In genomic region chr14:59483819-59484610, GRCh38 we compare ENCODE assay signal across 1 cellular context.
TF ChIP-seq lines count a peak whose summit lies in the region.

Gene JKAMP, plus strand, starts transcription at chr14:59484517. Its CDS starts 73 bp downstream, at chr14:59484590.
Gene L3HYPDH, minus strand, starts transcription at chr14:59484408. Its CDS starts 92 bp downstream, at chr14:59484316.

TF ChIP-seq in HepG2, 621 proteins besides CTCF, POLR2A, EP300 and RAD21 (continued from another document and continues in another):
- peak; percentile 87 for TF ChIP-seq CAMTA2 (CRISPR knock-in tag; IDR thresholded peaks at IDR 0.05; ENCODE audit: borderline replicate concordance)
- TF ChIP-seq, protein P1, sequence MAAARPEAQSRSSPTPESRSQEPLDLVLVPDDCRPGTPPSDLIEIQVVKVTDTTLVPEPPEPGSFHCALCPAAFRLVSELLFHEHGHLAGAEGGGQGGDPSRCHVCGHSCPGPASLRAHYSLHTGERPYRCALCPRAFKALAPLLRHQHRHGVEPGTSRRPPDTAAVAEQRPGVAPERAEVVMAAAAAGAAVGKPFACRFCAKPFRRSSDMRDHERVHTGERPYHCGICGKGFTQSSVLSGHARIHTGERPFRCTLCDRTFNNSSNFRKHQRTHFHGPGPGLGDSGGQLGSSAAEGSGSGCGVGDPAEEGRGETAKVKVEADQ (CRISPR knock-in tag; IDR thresholded peaks at IDR 0.05; ENCODE audit: borderline replicate concordance) = peak; percentile 79; the same call in 1 of the 2 replicates
- peak; percentile 98 for TF ChIP-seq ZNF607 (CRISPR knock-in tag; IDR thresholded peaks at IDR 0.05; ENCODE audit: borderline replicate concordance)
- no peak for TF ChIP-seq ZNF34 (CRISPR knock-in tag; IDR thresholded peaks at IDR 0.05; ENCODE audit: borderline replicate concordance)
- peak; percentile 44; the same call in 1 of the 2 replicates for TF ChIP-seq BCL6 (CRISPR knock-in tag; IDR thresholded peaks at IDR 0.05)
- TF ChIP-seq, protein P2, sequence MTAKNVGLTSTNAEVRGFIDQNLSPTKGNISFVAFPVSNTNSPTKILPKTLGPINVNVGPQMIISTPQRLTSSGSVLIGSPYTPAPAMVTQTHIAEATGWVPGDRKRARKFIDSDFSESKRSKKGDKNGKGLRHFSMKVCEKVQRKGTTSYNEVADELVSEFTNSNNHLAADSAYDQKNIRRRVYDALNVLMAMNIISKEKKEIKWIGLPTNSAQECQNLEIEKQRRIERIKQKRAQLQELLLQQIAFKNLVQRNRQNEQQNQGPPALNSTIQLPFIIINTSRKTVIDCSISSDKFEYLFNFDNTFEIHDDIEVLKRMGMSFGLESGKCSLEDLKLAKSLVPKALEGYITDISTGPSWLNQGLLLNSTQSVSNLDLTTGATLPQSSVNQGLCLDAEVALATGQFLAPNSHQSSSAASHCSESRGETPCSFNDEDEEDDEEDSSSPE (CRISPR knock-in tag; IDR thresholded peaks at IDR 0.05) = peak; percentile 83
- no peak; the same call in 1 of the 2 replicates for TF ChIP-seq ZFP62 (CRISPR knock-in tag; IDR thresholded peaks at IDR 0.05)
- peak; percentile 92 for TF ChIP-seq SPEN (CRISPR knock-in tag; IDR thresholded peaks at IDR 0.05; ENCODE audit: low read depth)
- TF ChIP-seq TRAFD1 (CRISPR knock-in tag; IDR thresholded peaks at IDR 0.05; ENCODE audit: borderline replicate concordance) = no peak
- TF ChIP-seq, protein P3, sequence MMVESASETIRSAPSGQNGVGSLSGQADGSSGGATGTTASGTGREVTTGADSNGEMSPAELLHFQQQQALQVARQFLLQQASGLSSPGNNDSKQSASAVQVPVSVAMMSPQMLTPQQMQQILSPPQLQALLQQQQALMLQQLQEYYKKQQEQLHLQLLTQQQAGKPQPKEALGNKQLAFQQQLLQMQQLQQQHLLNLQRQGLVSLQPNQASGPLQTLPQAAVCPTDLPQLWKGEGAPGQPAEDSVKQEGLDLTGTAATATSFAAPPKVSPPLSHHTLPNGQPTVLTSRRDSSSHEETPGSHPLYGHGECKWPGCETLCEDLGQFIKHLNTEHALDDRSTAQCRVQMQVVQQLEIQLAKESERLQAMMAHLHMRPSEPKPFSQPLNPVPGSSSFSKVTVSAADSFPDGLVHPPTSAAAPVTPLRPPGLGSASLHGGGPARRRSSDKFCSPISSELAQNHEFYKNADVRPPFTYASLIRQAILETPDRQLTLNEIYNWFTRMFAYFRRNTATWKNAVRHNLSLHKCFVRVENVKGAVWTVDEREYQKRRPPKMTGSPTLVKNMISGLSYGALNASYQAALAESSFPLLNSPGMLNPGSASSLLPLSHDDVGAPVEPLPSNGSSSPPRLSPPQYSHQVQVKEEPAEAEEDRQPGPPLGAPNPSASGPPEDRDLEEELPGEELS (CRISPR knock-in tag; IDR thresholded peaks at IDR 0.05) = peak; percentile 63
- TF ChIP-seq SAP130 (CRISPR knock-in tag; IDR thresholded peaks at IDR 0.05; ENCODE audit: low read depth) = peak; percentile 82
- 0 out of 2 replicates have a peak, but pooled peaks have one; percentile 45 for TF ChIP-seq NR2F6 (IDR thresholded peaks at IDR 0.05)
- no peak for TF ChIP-seq NR2F6 (CRISPR knock-in tag; IDR thresholded peaks at IDR 0.05)
- peak; percentile 86 for TF ChIP-seq ZNF350 (CRISPR knock-in tag; IDR thresholded peaks at IDR 0.05; ENCODE audit: borderline replicate concordance, low read depth)
- no peak for TF ChIP-seq SOX13 (IDR thresholded peaks at IDR 0.05)
- TF ChIP-seq SOX13 (CRISPR knock-in tag; conservative IDR thresholded peaks at IDR 0.05 in 1 of 2, IDR thresholded peaks at IDR 0.05 in 1 of 2) = no peak; a peak in 1 of 4 replicates
- TF ChIP-seq, protein P4, sequence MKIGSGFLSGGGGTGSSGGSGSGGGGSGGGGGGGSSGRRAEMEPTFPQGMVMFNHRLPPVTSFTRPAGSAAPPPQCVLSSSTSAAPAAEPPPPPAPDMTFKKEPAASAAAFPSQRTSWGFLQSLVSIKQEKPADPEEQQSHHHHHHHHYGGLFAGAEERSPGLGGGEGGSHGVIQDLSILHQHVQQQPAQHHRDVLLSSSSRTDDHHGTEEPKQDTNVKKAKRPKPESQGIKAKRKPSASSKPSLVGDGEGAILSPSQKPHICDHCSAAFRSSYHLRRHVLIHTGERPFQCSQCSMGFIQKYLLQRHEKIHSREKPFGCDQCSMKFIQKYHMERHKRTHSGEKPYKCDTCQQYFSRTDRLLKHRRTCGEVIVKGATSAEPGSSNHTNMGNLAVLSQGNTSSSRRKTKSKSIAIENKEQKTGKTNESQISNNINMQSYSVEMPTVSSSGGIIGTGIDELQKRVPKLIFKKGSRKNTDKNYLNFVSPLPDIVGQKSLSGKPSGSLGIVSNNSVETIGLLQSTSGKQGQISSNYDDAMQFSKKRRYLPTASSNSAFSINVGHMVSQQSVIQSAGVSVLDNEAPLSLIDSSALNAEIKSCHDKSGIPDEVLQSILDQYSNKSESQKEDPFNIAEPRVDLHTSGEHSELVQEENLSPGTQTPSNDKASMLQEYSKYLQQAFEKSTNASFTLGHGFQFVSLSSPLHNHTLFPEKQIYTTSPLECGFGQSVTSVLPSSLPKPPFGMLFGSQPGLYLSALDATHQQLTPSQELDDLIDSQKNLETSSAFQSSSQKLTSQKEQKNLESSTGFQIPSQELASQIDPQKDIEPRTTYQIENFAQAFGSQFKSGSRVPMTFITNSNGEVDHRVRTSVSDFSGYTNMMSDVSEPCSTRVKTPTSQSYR (CRISPR knock-in tag; IDR thresholded peaks at IDR 0.05; ENCODE audit: borderline replicate concordance) = peak; percentile 27; the same call in 1 of the 2 replicates
- peak; percentile 90 for TF ChIP-seq ZNF264 (CRISPR knock-in tag; IDR thresholded peaks at IDR 0.05)
- TF ChIP-seq, protein P5, sequence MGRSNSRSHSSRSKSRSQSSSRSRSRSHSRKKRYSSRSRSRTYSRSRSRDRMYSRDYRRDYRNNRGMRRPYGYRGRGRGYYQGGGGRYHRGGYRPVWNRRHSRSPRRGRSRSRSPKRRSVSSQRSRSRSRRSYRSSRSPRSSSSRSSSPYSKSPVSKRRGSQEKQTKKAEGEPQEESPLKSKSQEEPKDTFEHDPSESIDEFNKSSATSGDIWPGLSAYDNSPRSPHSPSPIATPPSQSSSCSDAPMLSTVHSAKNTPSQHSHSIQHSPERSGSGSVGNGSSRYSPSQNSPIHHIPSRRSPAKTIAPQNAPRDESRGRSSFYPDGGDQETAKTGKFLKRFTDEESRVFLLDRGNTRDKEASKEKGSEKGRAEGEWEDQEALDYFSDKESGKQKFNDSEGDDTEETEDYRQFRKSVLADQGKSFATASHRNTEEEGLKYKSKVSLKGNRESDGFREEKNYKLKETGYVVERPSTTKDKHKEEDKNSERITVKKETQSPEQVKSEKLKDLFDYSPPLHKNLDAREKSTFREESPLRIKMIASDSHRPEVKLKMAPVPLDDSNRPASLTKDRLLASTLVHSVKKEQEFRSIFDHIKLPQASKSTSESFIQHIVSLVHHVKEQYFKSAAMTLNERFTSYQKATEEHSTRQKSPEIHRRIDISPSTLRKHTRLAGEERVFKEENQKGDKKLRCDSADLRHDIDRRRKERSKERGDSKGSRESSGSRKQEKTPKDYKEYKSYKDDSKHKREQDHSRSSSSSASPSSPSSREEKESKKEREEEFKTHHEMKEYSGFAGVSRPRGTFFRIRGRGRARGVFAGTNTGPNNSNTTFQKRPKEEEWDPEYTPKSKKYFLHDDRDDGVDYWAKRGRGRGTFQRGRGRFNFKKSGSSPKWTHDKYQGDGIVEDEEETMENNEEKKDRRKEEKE (IDR thresholded peaks at IDR 0.05) = no peak
- no peak for TF ChIP-seq MYNN (CRISPR knock-in tag; IDR thresholded peaks at IDR 0.05; ENCODE audit: low read depth)
- TF ChIP-seq, protein P6, sequence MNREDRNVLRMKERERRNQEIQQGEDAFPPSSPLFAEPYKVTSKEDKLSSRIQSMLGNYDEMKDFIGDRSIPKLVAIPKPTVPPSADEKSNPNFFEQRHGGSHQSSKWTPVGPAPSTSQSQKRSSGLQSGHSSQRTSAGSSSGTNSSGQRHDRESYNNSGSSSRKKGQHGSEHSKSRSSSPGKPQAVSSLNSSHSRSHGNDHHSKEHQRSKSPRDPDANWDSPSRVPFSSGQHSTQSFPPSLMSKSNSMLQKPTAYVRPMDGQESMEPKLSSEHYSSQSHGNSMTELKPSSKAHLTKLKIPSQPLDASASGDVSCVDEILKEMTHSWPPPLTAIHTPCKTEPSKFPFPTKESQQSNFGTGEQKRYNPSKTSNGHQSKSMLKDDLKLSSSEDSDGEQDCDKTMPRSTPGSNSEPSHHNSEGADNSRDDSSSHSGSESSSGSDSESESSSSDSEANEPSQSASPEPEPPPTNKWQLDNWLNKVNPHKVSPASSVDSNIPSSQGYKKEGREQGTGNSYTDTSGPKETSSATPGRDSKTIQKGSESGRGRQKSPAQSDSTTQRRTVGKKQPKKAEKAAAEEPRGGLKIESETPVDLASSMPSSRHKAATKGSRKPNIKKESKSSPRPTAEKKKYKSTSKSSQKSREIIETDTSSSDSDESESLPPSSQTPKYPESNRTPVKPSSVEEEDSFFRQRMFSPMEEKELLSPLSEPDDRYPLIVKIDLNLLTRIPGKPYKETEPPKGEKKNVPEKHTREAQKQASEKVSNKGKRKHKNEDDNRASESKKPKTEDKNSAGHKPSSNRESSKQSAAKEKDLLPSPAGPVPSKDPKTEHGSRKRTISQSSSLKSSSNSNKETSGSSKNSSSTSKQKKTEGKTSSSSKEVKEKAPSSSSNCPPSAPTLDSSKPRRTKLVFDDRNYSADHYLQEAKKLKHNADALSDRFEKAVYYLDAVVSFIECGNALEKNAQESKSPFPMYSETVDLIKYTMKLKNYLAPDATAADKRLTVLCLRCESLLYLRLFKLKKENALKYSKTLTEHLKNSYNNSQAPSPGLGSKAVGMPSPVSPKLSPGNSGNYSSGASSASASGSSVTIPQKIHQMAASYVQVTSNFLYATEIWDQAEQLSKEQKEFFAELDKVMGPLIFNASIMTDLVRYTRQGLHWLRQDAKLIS (CRISPR knock-in tag; IDR thresholded peaks at IDR 0.05) = peak; percentile 86
- TF ChIP-seq, protein P7, sequence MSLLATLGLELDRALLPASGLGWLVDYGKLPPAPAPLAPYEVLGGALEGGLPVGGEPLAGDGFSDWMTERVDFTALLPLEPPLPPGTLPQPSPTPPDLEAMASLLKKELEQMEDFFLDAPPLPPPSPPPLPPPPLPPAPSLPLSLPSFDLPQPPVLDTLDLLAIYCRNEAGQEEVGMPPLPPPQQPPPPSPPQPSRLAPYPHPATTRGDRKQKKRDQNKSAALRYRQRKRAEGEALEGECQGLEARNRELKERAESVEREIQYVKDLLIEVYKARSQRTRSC (CRISPR knock-in tag; IDR thresholded peaks at IDR 0.05; ENCODE audit: low read depth) = peak; percentile 30; the same call in 1 of the 2 replicates
- TF ChIP-seq GZF1 (CRISPR knock-in tag; IDR thresholded peaks at IDR 0.05) = peak; percentile 92
- TF ChIP-seq AGO2 (optimal IDR thresholded peaks at IDR 0.05; ENCODE audit: low read depth, low read length) = peak; percentile 98
- TF ChIP-seq ZNF354B (CRISPR knock-in tag; IDR thresholded peaks at IDR 0.05) = peak; percentile 37; the same call in 1 of the 2 replicates
- no peak for TF ChIP-seq RORA (CRISPR knock-in tag; IDR thresholded peaks at IDR 0.05)
- TF ChIP-seq, protein P8, sequence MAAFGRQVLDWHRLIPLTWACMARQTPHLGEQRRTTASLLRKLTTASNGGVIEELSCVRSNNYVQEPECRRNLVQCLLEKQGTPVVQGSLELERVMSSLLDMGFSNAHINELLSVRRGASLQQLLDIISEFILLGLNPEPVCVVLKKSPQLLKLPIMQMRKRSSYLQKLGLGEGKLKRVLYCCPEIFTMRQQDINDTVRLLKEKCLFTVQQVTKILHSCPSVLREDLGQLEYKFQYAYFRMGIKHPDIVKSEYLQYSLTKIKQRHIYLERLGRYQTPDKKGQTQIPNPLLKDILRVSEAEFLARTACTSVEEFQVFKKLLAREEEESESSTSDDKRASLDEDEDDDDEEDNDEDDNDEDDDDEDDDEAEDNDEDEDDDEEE (CRISPR knock-in tag; IDR thresholded peaks at IDR 0.05) = peak; percentile 99
- peak; percentile 99 for TF ChIP-seq ZNF776 (CRISPR knock-in tag; IDR thresholded peaks at IDR 0.05)
- TF ChIP-seq ZNF230 (CRISPR knock-in tag; IDR thresholded peaks at IDR 0.05) = peak; percentile 95
- TF ChIP-seq SRSF9 (IDR thresholded peaks at IDR 0.05; ENCODE audit: borderline replicate concordance, insufficient read depth, low read depth, low read length, poor library complexity, severe bottlenecking) = no peak
- no peak for TF ChIP-seq MTA3 (CRISPR knock-in tag; IDR thresholded peaks at IDR 0.05)
- TF ChIP-seq ZNF24 (IDR thresholded peaks at IDR 0.05) = 0 out of 2 replicates have a peak, but pooled peaks have one; percentile 51
- TF ChIP-seq SP4 (CRISPR knock-in tag; IDR thresholded peaks at IDR 0.05) = peak; percentile 90
- peak; percentile 92; the same call in 1 of the 2 replicates for TF ChIP-seq NFIB (CRISPR knock-in tag; IDR thresholded peaks at IDR 0.05; ENCODE audit: borderline replicate concordance)
- TF ChIP-seq HCFC1 (IDR thresholded peaks at IDR 0.05; ENCODE audit: low read depth, low read length) = no peak; the same call in 1 of the 2 replicates
- TF ChIP-seq ATF7 (IDR thresholded peaks at IDR 0.05) = no peak
- TF ChIP-seq ATF7 (CRISPR knock-in tag; IDR thresholded peaks at IDR 0.05) = peak; percentile 73
- TF ChIP-seq, protein P9, sequence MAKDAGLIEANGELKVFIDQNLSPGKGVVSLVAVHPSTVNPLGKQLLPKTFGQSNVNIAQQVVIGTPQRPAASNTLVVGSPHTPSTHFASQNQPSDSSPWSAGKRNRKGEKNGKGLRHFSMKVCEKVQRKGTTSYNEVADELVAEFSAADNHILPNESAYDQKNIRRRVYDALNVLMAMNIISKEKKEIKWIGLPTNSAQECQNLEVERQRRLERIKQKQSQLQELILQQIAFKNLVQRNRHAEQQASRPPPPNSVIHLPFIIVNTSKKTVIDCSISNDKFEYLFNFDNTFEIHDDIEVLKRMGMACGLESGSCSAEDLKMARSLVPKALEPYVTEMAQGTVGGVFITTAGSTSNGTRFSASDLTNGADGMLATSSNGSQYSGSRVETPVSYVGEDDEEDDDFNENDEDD (CRISPR knock-in tag; IDR thresholded peaks at IDR 0.05; ENCODE audit: borderline replicate concordance) = no peak; the same call in 1 of the 2 replicates
- peak; percentile 93 for TF ChIP-seq CSRNP1 (CRISPR knock-in tag; IDR thresholded peaks at IDR 0.05)
- peak; percentile 81 for TF ChIP-seq THAP11 (CRISPR knock-in tag; IDR thresholded peaks at IDR 0.05)
- peak; percentile 89 for TF ChIP-seq ZNF761 (CRISPR knock-in tag; conservative IDR thresholded peaks at IDR 0.05)
